11 cellular contexts compared by ENCODE assay signal in genomic region chr6:109240370-109241084, GRCh38.
DNase-seq lines count a peak whose midpoint lies in the region; ATAC-seq and TF ChIP-seq lines count a peak whose summit lies in the region.
"Had no signal": no experiment of that assay in that cellular context is flagged by ENCODE, and none has a peak within 500 bp of the region (broad histone marks: within the 10 kb centered on the region; RNA-seq: fewer than 3 reads in every experiment).

No MANE protein-coding gene starts in this region.

- peaks cover 26 to 33% of the 10 kb centered on the region in 2 donors for H3K4me1 Mint-ChIP-seq in natural killer cell treated with Interleukin-12 subunit alpha and Interleukin-12 subunit beta and Interleukin-15 and Interleukin-18, amount 100 ng/mL, for 72 hours (ENCODE audit: low read depth in 2 of 2)
- H3K4me1 Mint-ChIP-seq in natural killer cell: peaks cover 33 to 36% of the 10 kb centered on the region in 2 donors
- peaks cover 12 to 37% (median 25%) of the 10 kb centered on the region in 4 donors for H3K4me1 Mint-ChIP-seq in naive thymus-derived CD8-positive, alpha-beta T cell

- TF ChIP-seq CTCF in natural killer cell (IDR thresholded peaks at IDR 0.05) (no peak), neutrophil (IDR thresholded peaks at IDR 0.05) (no peak)

- H3K27ac ChIP-seq in cingulate gyrus (ENCODE audit: low read depth, low read length) (peak overlapping the region; percentile 61), neutrophil (peak overlapping the region; percentile 70)

- no peak for ATAC-seq in natural killer cell treated with Interleukin-12 subunit alpha and Interleukin-12 subunit beta and Interleukin-15 and Interleukin-18, amount 100 ng/mL, for 72 hours
- ATAC-seq in natural killer cell (no peak), GM21447 (IDR thresholded peaks at IDR 0.05; ENCODE audit: unreplicated experiment) (no peak)
- ATAC-seq in naive thymus-derived CD8-positive, alpha-beta T cell: no peak

- peaks cover 4% of the 10 kb centered on the region for H3K9me3 Mint-ChIP-seq in natural killer cell treated with Interleukin-12 subunit alpha and Interleukin-12 subunit beta and Interleukin-15 and Interleukin-18, amount 100 ng/mL, for 72 hours
- peaks cover 0 to 5% of the 10 kb centered on the region in 2 donors for H3K9me3 Mint-ChIP-seq in natural killer cell
- peaks cover 0 to 3% (median 0%) of the 10 kb centered on the region in 9 donors for H3K9me3 Mint-ChIP-seq in naive thymus-derived CD8-positive, alpha-beta T cell
- H3K9me3 Mint-ChIP-seq: activated T-cell treated with anti-CD3 and anti-CD28 coated beads, Interleukin-2, amount 50 U/mL, for 24 hours had no signal

- H3K36me3 ChIP-seq in neutrophil: no peaks in the 10 kb centered on the region

- no peak for DNase-seq in natural killer cell treated with Interleukin-12 subunit alpha and Interleukin-12 subunit beta and Interleukin-15 and Interleukin-18, amount 100 ng/mL, for 72 hours (ENCODE audit: low spot score)
- no peak for DNase-seq in natural killer cell
- no peak for DNase-seq in activated CD4-positive, alpha-beta T cell treated with anti-CD3 and anti-CD28 coated beads for 4 hours
- DNase-seq in activated CD8-positive, alpha-beta memory T cell treated with anti-CD3 and anti-CD28 coated beads, Interleukin-2, amount 50 U/mL, for 4 hours: no peak
- DNase-seq in naive thymus-derived CD8-positive, alpha-beta T cell: no peak
- DNase-seq: activated T-cell treated with anti-CD3 and anti-CD28 coated beads, Interleukin-2, amount 50 U/mL, for 24 hours; NCI-H2081 treated with DMSO at 0.1 percent for 48 hours had no signal

- no peaks in the 10 kb centered on the region for H3K27me3 Mint-ChIP-seq in natural killer cell treated with Interleukin-12 subunit alpha and Interleukin-12 subunit beta and Interleukin-15 and Interleukin-18, amount 100 ng/mL, for 72 hours
- H3K27me3 Mint-ChIP-seq in natural killer cell (ENCODE audit: low read depth in 2 of 2): no peaks in the 10 kb centered on the region
- peaks cover 0 to 6% (median 0%) of the 10 kb centered on the region in 5 donors for H3K27me3 Mint-ChIP-seq in naive thymus-derived CD8-positive, alpha-beta T cell
- H3K27me3 Mint-ChIP-seq: activated T-cell treated with anti-CD3 and anti-CD28 coated beads, Interleukin-2, amount 50 U/mL, for 24 hours; brain had no signal

- H3K9me3 ChIP-seq in neutrophil: no peaks in the 10 kb centered on the region

- H3K4me3 ChIP-seq in neutrophil (ENCODE audit: low read depth in 1 of 2, low read length in 1 of 2): no peak overlapping the region

- H3K4me3 Mint-ChIP-seq in natural killer cell treated with Interleukin-12 subunit alpha and Interleukin-12 subunit beta and Interleukin-15 and Interleukin-18, amount 100 ng/mL, for 72 hours: no peak overlapping the region
- no peak overlapping the region for H3K4me3 Mint-ChIP-seq in natural killer cell
- H3K4me3 Mint-ChIP-seq in naive thymus-derived CD8-positive, alpha-beta T cell: no peak overlapping the region
- H3K4me3 Mint-ChIP-seq: activated T-cell treated with anti-CD3 and anti-CD28 coated beads, Interleukin-2, amount 50 U/mL, for 24 hours; brain had no signal

- H3K4me1 ChIP-seq in neutrophil (ENCODE audit: control insufficient read depth in 1 of 2, insufficient read depth in 1 of 2, low read depth in 1 of 2, low read length in 1 of 2): peaks cover 70 to 80% of the 10 kb centered on the region in 2 experiments

- intact Hi-C loops in natural killer cell (cut with micrococcal nuclease): no loop called here

- POLR2A ChIA-PET in naive thymus-derived CD8-positive, alpha-beta T cell (lab: Charles Lee): no interaction called here

- H3K27ac Mint-ChIP-seq in natural killer cell treated with Interleukin-12 subunit alpha and Interleukin-12 subunit beta and Interleukin-15 and Interleukin-18, amount 100 ng/mL, for 72 hours: peak overlapping the region; percentile 14 to 22
- H3K27ac Mint-ChIP-seq in natural killer cell: peak overlapping the region in 1 of 2 donors; percentile 47
- no peak overlapping the region for H3K27ac Mint-ChIP-seq in naive thymus-derived CD8-positive, alpha-beta T cell
- H3K27ac Mint-ChIP-seq: activated T-cell treated with anti-CD3 and anti-CD28 coated beads, Interleukin-2, amount 50 U/mL, for 24 hours had no signal

- no peaks in the 10 kb centered on the region for H3K27me3 ChIP-seq in neutrophil

- peaks cover 10% of the 10 kb centered on the region for H3K36me3 Mint-ChIP-seq in natural killer cell treated with Interleukin-12 subunit alpha and Interleukin-12 subunit beta and Interleukin-15 and Interleukin-18, amount 100 ng/mL, for 72 hours
- H3K36me3 Mint-ChIP-seq in natural killer cell: no peaks in the 10 kb centered on the region
- H3K36me3 Mint-ChIP-seq in naive thymus-derived CD8-positive, alpha-beta T cell: no peaks in the 10 kb centered on the region
- H3K36me3 Mint-ChIP-seq: brain had no signal

Comparison
In these comparisons a context has a peak if more than half of its experiments do, and no peak if none do; other contexts are left out.
1. H3K27ac Mint-ChIP-seq: peak in natural killer cell treated with Interleukin-12 subunit alpha and Interleukin-12 subunit beta and Interleukin-15 and Interleukin-18, amount 100 ng/mL, for 72 hours (2 of 2); none in naive thymus-derived CD8-positive, alpha-beta T cell (0 of 10).